ENCODE assay signal across 13 cellular contexts in genomic region chr1:45864124-45864721, GRCh38.
DNase-seq lines count a peak whose midpoint lies in the region; ATAC-seq, FAIRE-seq and TF ChIP-seq lines count a peak whose summit lies in the region.
"Had no signal": no experiment of that assay in that cellular context is flagged by ENCODE, and none has a peak within 500 bp of the region (broad histone marks: within the 10 kb centered on the region; RNA-seq: fewer than 3 reads in every experiment).

No MANE protein-coding gene starts in this region.

- intact Hi-C loops in endothelial cell of umbilical vein (cut with micrococcal nuclease), result no loop called here
- intact Hi-C loops in psoas muscle (cut with DNase I), result no loop called here

- no TSS peak for BruUV-seq in endothelial cell of umbilical vein (replicated peaks; lab: Mats Ljungman, UMichigan)

- TF ChIP-seq POLR2A in endothelial cell of umbilical vein (IDR thresholded peaks at IDR 0.05; ENCODE audit: low read depth, low read length), result no peak

- 17 to 32% (median 24%) methylated on average over 10 of the region's 10 CpGs for WGBS in psoas muscle, 3 donors

- CTCF ChIA-PET in endothelial cell of umbilical vein (lab: Charles Lee), result interaction anchor here (0.6 to 1.3 kb wide), 3 partner anchors 10 to 46 kb away, joined by 3 to 4 read pairs (median 3); no protein-coding TSS in a partner anchor

- ATAC-seq in psoas muscle (peak in 2 of 4 donors; percentile 49 to 56), HG02870 (IDR thresholded peaks at IDR 0.05; ENCODE audit: unreplicated experiment) (no peak)

- H3K9me1 ChIP-seq in endothelial cell of umbilical vein (replicated peaks; ENCODE audit: control insufficient read depth, extremely low read depth, insufficient read depth, low read length), result no peaks in the 10 kb centered on the region

- H3K4me3 ChIP-seq in endothelial cell of umbilical vein (replicated peaks in 1 of 3; ENCODE audit: insufficient read depth in 1 of 3, low read depth in 1 of 3, low read length in 3 of 3) (peak overlapping the region in 2 of 3 experiments; percentile 5 to 42), psoas muscle (peak overlapping the region; percentile 37)

- H3K79me2 ChIP-seq in endothelial cell of umbilical vein (ENCODE audit: control insufficient read depth, insufficient read depth, low read length), result peaks cover 30% of the 10 kb centered on the region

- H3K27me3 ChIP-seq in endothelial cell of umbilical vein (ENCODE audit: control insufficient read depth in 2 of 2, insufficient read depth in 2 of 2, low read length in 2 of 2) (no peaks in the 10 kb centered on the region), psoas muscle (ENCODE audit: insufficient read depth in 3 of 3, low read length in 2 of 3) (no peaks in the 10 kb centered on the region)

- TF ChIP-seq CTCF in endothelial cell of umbilical vein (IDR thresholded peaks at IDR 0.05; ENCODE audit: extremely low read depth in 1 of 2, insufficient read depth in 1 of 2, low read depth in 1 of 2, low read length in 2 of 2) (no peak), psoas muscle (IDR thresholded peaks at IDR 0.05) (no peak)

- H3K4me1 ChIP-seq in endothelial cell of umbilical vein (ENCODE audit: control insufficient read depth, extremely low read depth, insufficient read depth, low read length) (peaks cover 4% of the 10 kb centered on the region), psoas muscle (peaks cover 39% of the 10 kb centered on the region)

- in situ Hi-C loops in G401 (cut with HindIII; ENCODE audit: low sequenced_read_pairs), result loop anchor here (25.0 kb wide), 1 partner anchor 227 kb away; no protein-coding TSS in a partner anchor

- dilution Hi-C loops in endothelial cell of umbilical vein (cut with MboI; ENCODE audit: extremely low pct_ligation_motif_present, low sequenced_read_pairs), result no loop called here

- H3K4me2 ChIP-seq in endothelial cell of umbilical vein (ENCODE audit: insufficient read depth, low read length), result peak overlapping the region; percentile 45
- H3K4me2 ChIP-seq: KMS-11 had no signal

- no peak overlapping the region for H2AFZ ChIP-seq in endothelial cell of umbilical vein (ENCODE audit: low read depth, low read length)

- POLR2A ChIA-PET in endothelial cell of umbilical vein (lab: Charles Lee), result no interaction called here

- H3K27ac ChIP-seq in endothelial cell of umbilical vein (ENCODE audit: insufficient read depth, low read depth, low read length), result no peak overlapping the region
- H3K27ac ChIP-seq in psoas muscle, result peak overlapping the region; percentile 7
- H3K27ac ChIP-seq: KMS-11 had no signal

- H4K20me1 ChIP-seq in endothelial cell of umbilical vein (replicated peaks; ENCODE audit: control insufficient read depth, extremely low read depth, insufficient read depth, low read length), result peaks cover 2% of the 10 kb centered on the region

- DNase-seq in G401 (ENCODE audit: low spot score), result peak; percentile 58
- peak; percentile 22 for DNase-seq in NCI-H82 treated with DMSO at 0.1 percent for 48 hours (lab: John Stamatoyannopoulos, UW; ENCODE audit: unreplicated experiment)
- peak; percentile 15 for DNase-seq in endothelial cell of umbilical vein (ENCODE audit: low read depth, low spot score)
- no peak for DNase-seq in psoas muscle
- DNase-seq in GM03348 (ENCODE audit: low spot score), result no peak
- DNase-seq in activated CD4-positive, alpha-beta T cell treated with anti-CD3 and anti-CD28 coated beads, Interleukin-2, amount 50 U/mL, for 1 hour, result no peak
- DNase-seq in GF-D8 (lab: John Stamatoyannopoulos, UW), result no peak
- DNase-seq: stimulated activated CD4-positive, alpha-beta T cell treated with anti-CD3 and anti-CD28 coated beads, Interleukin-4, amount 100 ng/mL, for 1 hour; T-helper 9 cell had no signal

- H3K9ac ChIP-seq in endothelial cell of umbilical vein (replicated peaks; ENCODE audit: extremely low read depth, insufficient read depth, low read length), result peak overlapping the region; percentile 0
- H3K9ac ChIP-seq: KMS-11 had no signal

- no peaks in the 10 kb centered on the region for H3K36me3 ChIP-seq in endothelial cell of umbilical vein (ENCODE audit: control insufficient read depth in 2 of 2, extremely low read depth in 1 of 2, insufficient read depth in 2 of 2, low read length in 2 of 2)
- no peaks in the 10 kb centered on the region for H3K36me3 ChIP-seq in psoas muscle (ENCODE audit: insufficient read depth in 1 of 2, low read depth in 1 of 2)

- no peak for FAIRE-seq in endothelial cell of umbilical vein (lab: Jason Lieb, UNC)
- FAIRE-seq: H1, islet of Langerhans had no signal

- H3K9me3 ChIP-seq in endothelial cell of umbilical vein (replicated peaks; ENCODE audit: control insufficient read depth, insufficient read depth, low read length) (no peaks in the 10 kb centered on the region), psoas muscle (no peaks in the 10 kb centered on the region)

TF ChIP-seq in endothelial cell of umbilical vein, 7 proteins besides CTCF, POLR2A, EP300 and RAD21:
- TF ChIP-seq EZH2 (IDR thresholded peaks at IDR 0.05; ENCODE audit: borderline replicate concordance, low read depth, low read length, severe bottlenecking) (no peak), MYC (IDR thresholded peaks at IDR 0.05; ENCODE audit: low read depth, low read length) (no peak), JUN (IDR thresholded peaks at IDR 0.05; ENCODE audit: borderline replicate concordance, insufficient read depth, insufficient read length, low read depth) (no peak), POLR2AphosphoS5 (IDR thresholded peaks at IDR 0.05; ENCODE audit: insufficient read depth, low read depth, low read length) (no peak), FOS (IDR thresholded peaks at IDR 0.05; ENCODE audit: borderline replicate concordance, insufficient read depth, low read length) (no peak), GATA2 (IDR thresholded peaks at IDR 0.05; ENCODE audit: insufficient read depth, insufficient read length, low read depth, low read length) (no peak), MAX (IDR thresholded peaks at IDR 0.05; ENCODE audit: insufficient read depth, insufficient read length) (no peak)
TF ChIP-seq in endothelial cell of umbilical vein: peak in this region for 0.

Comparison
In these comparisons a context has a peak if more than half of its experiments do, and no peak if none do; other contexts are left out.
1. DNase-seq: peak in G401 (single experiment), NCI-H82 treated with DMSO at 0.1 percent for 48 hours (single experiment) and endothelial cell of umbilical vein (single experiment); none in psoas muscle (0 of 2), GM03348 (single experiment), activated CD4-positive, alpha-beta T cell treated with anti-CD3 and anti-CD28 coated beads, Interleukin-2, amount 50 U/mL, for 1 hour (single experiment) and GF-D8 (single experiment).